In genomic region chr1:196997428-196997827, GRCh38 we compare ENCODE assay signal across 15 cellular contexts. TPM values are rescaled to one million over a fixed set of nuclear protein-coding genes. Genes with fewer than 3 reads are reported as not detected.
A peak's percentile ranks its signal among the peaks of the same experiment; 100 is the strongest.
DNase-seq lines count a peak whose midpoint lies in the region; ATAC-seq and TF ChIP-seq lines count a peak whose summit lies in the region.
"Had no signal": no experiment of that assay in that cellular context is flagged by ENCODE, and none has a peak within 500 bp of the region (broad histone marks: within the 10 kb centered on the region; RNA-seq: fewer than 3 reads in every experiment).

No MANE protein-coding gene starts in this region.

- peak overlapping the region; percentile 42; the same call in 1 of the 2 replicates for H3K4me3 ChIP-seq in ACC112 (ENCODE audit: low read depth, low read length)
- H3K4me3 ChIP-seq in fibroblast of the aortic adventitia (ENCODE audit: low read depth, low read length), result no peak overlapping the region
- H3K4me3 ChIP-seq: heart left ventricle, uterus had no signal

- H2AFZ ChIP-seq in ACC112 (ENCODE audit: low read length, unreplicated experiment), result no peak overlapping the region

- H3K27ac ChIP-seq in ACC112 (ENCODE audit: low read depth, low read length), result peak overlapping the region; percentile 21; the same call in 1 of the 2 replicates
- H3K27ac ChIP-seq: heart left ventricle, neutrophil, uterus had no signal

- DNase-seq in HCEC 1CT (peak; percentile 46), T1000 (lab: John Stamatoyannopoulos, UW) (peak; percentile 3), fibroblast of the aortic adventitia (ENCODE audit: low read depth) (peak; percentile 94), NCI-H128 (lab: John Stamatoyannopoulos, UW; ENCODE audit: unreplicated experiment) (no peak)
- DNase-seq: activated CD4-positive, alpha-beta T cell treated with anti-CD3 and anti-CD28 coated beads, Interleukin-2, amount 50 U/mL, for 48 hours; activated gamma-delta T cell; cortex of kidney; heart left ventricle; NCI-H146; uterus had no signal

- peak; percentile 15 for TF ChIP-seq CTCF in fibroblast of the aortic adventitia (IDR thresholded peaks at IDR 0.05; ENCODE audit: insufficient read depth, low read length)

- no peaks in the 10 kb centered on the region for H3K79me2 ChIP-seq in ACC112 (ENCODE audit: control insufficient read depth, insufficient read depth, low read length, unreplicated experiment)

- peaks cover 12% of the 10 kb centered on the region for H3K4me1 ChIP-seq in ACC112 (ENCODE audit: control insufficient read depth, insufficient read depth, low read length, unreplicated experiment)
- H3K4me1 ChIP-seq: heart left ventricle, uterus had no signal

- no peaks in the 10 kb centered on the region for H3K36me3 ChIP-seq in ACC112 (ENCODE audit: insufficient read depth, low read length)
- H3K36me3 ChIP-seq: heart left ventricle, neutrophil, uterus had no signal

- ATAC-seq in HG03565 (IDR thresholded peaks at IDR 0.05; ENCODE audit: unreplicated experiment), result no peak
- ATAC-seq in GM18520 (IDR thresholded peaks at IDR 0.05; ENCODE audit: unreplicated experiment), result no peak
- no peak for ATAC-seq in GM19452 (IDR thresholded peaks at IDR 0.05; ENCODE audit: unreplicated experiment)

- H3K27me3 ChIP-seq in ACC112 (ENCODE audit: insufficient read depth, low read length), result no peaks in the 10 kb centered on the region
- H3K27me3 ChIP-seq: heart left ventricle, neutrophil, uterus had no signal

RNA-seq across cellular contexts. Expression of gene CFHR5, which starts 20.1 kb away (rescaled TPM):
- not detected in 2 replicates for total RNA-seq in fibroblast of the aortic adventitia (ENCODE audit: low replicate concordance)
- total RNA-seq: heart left ventricle, uterus had no signal

RNA-seq across cellular contexts. Expression of gene CFHR2, which starts 53.9 kb away (rescaled TPM):
- not detected in 2 replicates for total RNA-seq in fibroblast of the aortic adventitia (ENCODE audit: low replicate concordance)
- total RNA-seq: heart left ventricle, uterus had no signal
